Comparison of ENCODE assay signal across 1 cellular context in genomic region chr12:131222271-131223139, GRCh38.
TF ChIP-seq lines count a peak whose summit lies in the region.

No MANE protein-coding gene starts in this region.

TF ChIP-seq in GM23338, 12 proteins besides CTCF, POLR2A, EP300 and RAD21 (continued from another document):
- TF ChIP-seq REST (IDR thresholded peaks at IDR 0.05; ENCODE audit: unreplicated experiment) (no peak), POLR2AphosphoS5 (IDR thresholded peaks at IDR 0.05; ENCODE audit: low read depth) (no peak), EZH2 (IDR thresholded peaks at IDR 0.05; ENCODE audit: low read depth, unreplicated experiment) (no peak), NANOG (IDR thresholded peaks at IDR 0.05; ENCODE audit: borderline replicate concordance) (no peak), EZH2phosphoT487 (IDR thresholded peaks at IDR 0.05; ENCODE audit: unreplicated experiment) (no peak), CREB1 (CRISPR knock-in tag; IDR thresholded peaks at IDR 0.05; ENCODE audit: low read depth) (no peak)
